ENCODE assay signal across 14 cellular contexts in the genomic region with DNA sequence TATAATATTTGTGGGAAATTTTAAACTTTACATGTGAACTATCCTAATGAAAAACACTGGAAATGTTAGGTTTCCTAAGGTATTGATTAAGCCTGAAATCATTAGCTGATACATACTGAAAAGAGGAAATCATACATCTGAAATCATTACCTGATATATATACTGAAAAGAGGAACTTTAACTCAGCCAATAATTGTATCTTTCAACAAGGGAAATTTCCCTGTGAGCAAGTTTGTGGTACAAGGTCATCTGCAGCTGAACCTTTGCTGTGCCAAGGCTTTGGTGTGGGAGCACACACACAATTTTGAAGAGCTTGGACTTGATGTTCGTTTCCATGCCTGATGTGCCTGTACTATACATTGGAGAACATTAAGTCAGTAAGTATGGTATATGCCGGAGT.
DNase-seq lines count a peak whose midpoint lies in the region; ATAC-seq and TF ChIP-seq lines count a peak whose summit lies in the region.
"Had no signal": no experiment of that assay in that cellular context is flagged by ENCODE, and none has a peak within 500 bp of the region (broad histone marks: within the 10 kb centered on the region; RNA-seq: fewer than 3 reads in every experiment).

No MANE protein-coding gene starts in this region.

- H3K27ac Mint-ChIP-seq in CD14-positive monocyte, result peak overlapping the region in 3 of 7 donors; percentile 36 to 41 (median 37)
- H3K27ac Mint-ChIP-seq: endodermal cell had no signal

- no peaks in the 10 kb centered on the region for H3K4me1 ChIP-seq in endocrine pancreas (ENCODE audit: control insufficient read depth, insufficient read depth, low read length)
- H3K4me1 ChIP-seq: stomach had no signal

- peaks cover 0 to 7% (median 0%) of the 10 kb centered on the region in 7 donors for H3K9me3 Mint-ChIP-seq in CD14-positive monocyte

- no peak overlapping the region for H3K9ac ChIP-seq in endocrine pancreas (ENCODE audit: control insufficient read depth, insufficient read depth, low read length)

- peaks cover 0 to 5% (median 0%) of the 10 kb centered on the region in 3 donors for H3K27me3 Mint-ChIP-seq in CD14-positive monocyte (ENCODE audit: low read depth in 3 of 3)

- H3K27me3 ChIP-seq in endocrine pancreas (ENCODE audit: control insufficient read depth, insufficient read depth, low read length), result no peaks in the 10 kb centered on the region
- H3K27me3 ChIP-seq: hepatocyte, stomach had no signal

- intact Hi-C loops in CD14-positive monocyte (cut with micrococcal nuclease), result no loop called here

- DNase-seq in GM13976 (ENCODE audit: low spot score), result peak; percentile 60
- no peak for DNase-seq in CD14-positive monocyte (ENCODE audit: low spot score)
- no peak for DNase-seq in central memory CD4-positive, alpha-beta T cell
- DNase-seq in UCSD-AML1 (lab: John Stamatoyannopoulos, UW; ENCODE audit: unreplicated experiment), result no peak
- DNase-seq: activated CD4-positive, CD25-positive, alpha-beta regulatory T cell treated with anti-CD3 and anti-CD28 coated beads, Interleukin-2, amount 50 U/mL, for 72 hours; endodermal cell; NCI-H1436 treated with DMSO at 0.1 percent for 48 hours; stomach had no signal

- H3K36me3 ChIP-seq in endocrine pancreas (ENCODE audit: control insufficient read depth, insufficient read depth, low read length), result no peaks in the 10 kb centered on the region
- H3K36me3 ChIP-seq: adrenal gland, stomach had no signal

- peak overlapping the region in 1 of 2 donors; percentile 65 for H3K4me3 Mint-ChIP-seq in CD14-positive monocyte
- H3K4me3 Mint-ChIP-seq: endodermal cell had no signal

- H3K4me3 ChIP-seq in endocrine pancreas (ENCODE audit: control insufficient read depth, insufficient read depth, low read length), result peak overlapping the region; percentile 36
- H3K4me3 ChIP-seq: hepatocyte had no signal

- H3K4me1 Mint-ChIP-seq in CD14-positive monocyte, result peaks cover 24% of the 10 kb centered on the region

- in situ Hi-C loops in GM13976 (cut with MboI; ENCODE audit: low sequenced_read_pairs, unreplicated experiment), result no loop called here

- peak; percentile 64 for ATAC-seq in GM21360 (IDR thresholded peaks at IDR 0.05; ENCODE audit: unreplicated experiment)
- ATAC-seq in HG03460 (IDR thresholded peaks at IDR 0.05; ENCODE audit: unreplicated experiment), result peak; percentile 73
- ATAC-seq in HG02884 (IDR thresholded peaks at IDR 0.05; ENCODE audit: unreplicated experiment), result no peak

- TF ChIP-seq CTCF in GM13976 (IDR thresholded peaks at IDR 0.05; ENCODE audit: borderline replicate concordance, control extremely low read depth, extremely low read depth, insufficient read depth, missing control alignments) (no peak), CD14-positive monocyte (IDR thresholded peaks at IDR 0.05) (no peak)

- no peaks in the 10 kb centered on the region for H3K36me3 Mint-ChIP-seq in CD14-positive monocyte

- H3K9me3 ChIP-seq in endocrine pancreas (ENCODE audit: control insufficient read depth, low read length), result no peaks in the 10 kb centered on the region
- H3K9me3 ChIP-seq: adrenal gland had no signal
